8 cellular contexts compared by ENCODE assay signal in genomic region chr14:21024668-21025373, GRCh38. TPM values are rescaled to one million over a fixed set of nuclear protein-coding genes. Genes with fewer than 3 reads are reported as not detected.
A peak's percentile ranks its signal among the peaks of the same experiment; 100 is the strongest.
DNase-seq lines count a peak whose midpoint lies in the region; ATAC-seq and TF ChIP-seq lines count a peak whose summit lies in the region.

Gene NDRG2 (minus strand): TSS chr14:21025061. CDS start chr14:21023315, 1,746 bp downstream.

- peak within 1 kb of the TSS; percentile 63 to 82 (median 75) for H3K9ac ChIP-seq in BLaER1 treated with 17β-estradiol and CSF1 and Interleukin-3, amounts not matched to agents 10 nM and 100 nM

- peak within 1 kb of the TSS; percentile 81 for H3K4me3 Mint-ChIP-seq in activated naive CD8-positive, alpha-beta T cell treated with anti-CD3 and anti-CD28 coated beads, Interleukin-2, amount 10 ng/mL, durations not matched to agents 7 days and 5 days

- H3K36me3 Mint-ChIP-seq in activated naive CD8-positive, alpha-beta T cell treated with anti-CD3 and anti-CD28 coated beads, Interleukin-2, amount 10 ng/mL, durations not matched to agents 7 days and 5 days: no peaks in the 10 kb centered on the region

- ATAC-seq in HG02798 (IDR thresholded peaks at IDR 0.05; ENCODE audit: poor library complexity, unreplicated experiment) (peak; percentile 39), SK-N-SH treated with all-trans-retinoic acid at 6 μM for 48 hours (peak; percentile 83), heart right ventricle (peak; percentile 82 to 94 (median 85)), GM19452 (IDR thresholded peaks at IDR 0.05; ENCODE audit: unreplicated experiment) (no peak)
- ATAC-seq in activated naive CD8-positive, alpha-beta T cell treated with anti-CD3 and anti-CD28 coated beads, Interleukin-2, amount 10 ng/mL, durations not matched to agents 7 days and 5 days (ENCODE audit: low read depth): peak; percentile 79

- 0 to 1% methylated on average over 52 to 68 of the region's 68 CpGs for WGBS in heart right ventricle, 2 donors

- H3K4me1 Mint-ChIP-seq in activated naive CD8-positive, alpha-beta T cell treated with anti-CD3 and anti-CD28 coated beads, Interleukin-2, amount 10 ng/mL, durations not matched to agents 7 days and 5 days: peaks cover 10% of the 10 kb centered on the region

- no peaks in the 10 kb centered on the region for H4K20me1 ChIP-seq in BLaER1 treated with 17β-estradiol and CSF1 and Interleukin-3, amounts not matched to agents 10 nM and 100 nM

- no peaks in the 10 kb centered on the region for H3K9me3 ChIP-seq in BLaER1 treated with 17β-estradiol and CSF1 and Interleukin-3, amounts not matched to agents 10 nM and 100 nM (replicated peaks in 1 of 11)
- no peaks in the 10 kb centered on the region for H3K9me3 ChIP-seq in heart right ventricle
- H3K9me3 ChIP-seq in tibial artery: no peaks in the 10 kb centered on the region

- peak within 1 kb of the TSS; percentile 76 to 100 (median 98) for H3K4me2 ChIP-seq in BLaER1 treated with 17β-estradiol and CSF1 and Interleukin-3, amounts not matched to agents 10 nM and 100 nM

- TF ChIP-seq CTCF in heart right ventricle (IDR thresholded peaks at IDR 0.05) (no peak), tibial artery (IDR thresholded peaks at IDR 0.05) (no peak)

- H3K27me3 Mint-ChIP-seq in activated naive CD8-positive, alpha-beta T cell treated with anti-CD3 and anti-CD28 coated beads, Interleukin-2, amount 10 ng/mL, durations not matched to agents 7 days and 5 days: peaks cover 26% of the 10 kb centered on the region

- H3K4me1 ChIP-seq in BLaER1 treated with 17β-estradiol and CSF1 and Interleukin-3, amounts not matched to agents 10 nM and 100 nM: peaks cover 19 to 40% (median 30%) of the 10 kb centered on the region in 10 experiments
- H3K4me1 ChIP-seq in heart right ventricle (peaks cover 14 to 57% (median 36%) of the 10 kb centered on the region in 9 donors), tibial artery (peaks cover 6 to 47% (median 33%) of the 10 kb centered on the region in 4 donors)

- POLR2A ChIA-PET in activated naive CD8-positive, alpha-beta T cell treated with anti-CD3 and anti-CD28 coated beads, Interleukin-2, amount 10 ng/mL, durations not matched to agents 7 days and 5 days (lab: Charles Lee): no interaction called here

- peak within 1 kb of the TSS; percentile 9 for H3K27ac Mint-ChIP-seq in activated naive CD8-positive, alpha-beta T cell treated with anti-CD3 and anti-CD28 coated beads, Interleukin-2, amount 10 ng/mL, durations not matched to agents 7 days and 5 days

- peaks cover 0 to 19% (median 8%) of the 10 kb centered on the region in 11 experiments; a peak in 10 of 22 replicates for H3K27me3 ChIP-seq in BLaER1 treated with 17β-estradiol and CSF1 and Interleukin-3, amounts not matched to agents 10 nM and 100 nM
- H3K27me3 ChIP-seq in heart right ventricle: peaks cover 0 to 23% (median 0%) of the 10 kb centered on the region in 7 donors
- no peaks in the 10 kb centered on the region for H3K27me3 ChIP-seq in tibial artery

- H3K4me3 ChIP-seq in BLaER1 treated with 17β-estradiol and CSF1 and Interleukin-3, amounts not matched to agents 10 nM and 100 nM: peak within 1 kb of the TSS; percentile 51 to 76 (median 68)
- H3K4me3 ChIP-seq in heart right ventricle (peak within 1 kb of the TSS; percentile 59 to 98 (median 82)), tibial artery (peak within 1 kb of the TSS; percentile 86 to 96)

- H3K9me3 Mint-ChIP-seq in activated naive CD8-positive, alpha-beta T cell treated with anti-CD3 and anti-CD28 coated beads, Interleukin-2, amount 10 ng/mL, durations not matched to agents 7 days and 5 days: no peaks in the 10 kb centered on the region

- H3K36me3 ChIP-seq in BLaER1 treated with 17β-estradiol and CSF1 and Interleukin-3, amounts not matched to agents 10 nM and 100 nM: peaks cover 0 to 10% (median 0%) of the 10 kb centered on the region in 11 experiments; a peak in 4 of 22 replicates
- H3K36me3 ChIP-seq in heart right ventricle (peaks cover 0 to 28% (median 13%) of the 10 kb centered on the region in 9 donors), tibial artery (peaks cover 16 to 27% (median 17%) of the 10 kb centered on the region in 3 donors)

- peak; percentile 77 for DNase-seq in activated naive CD8-positive, alpha-beta T cell treated with anti-CD3 and anti-CD28 coated beads, Interleukin-2, amount 10 ng/mL, durations not matched to agents 7 days and 5 days
- DNase-seq in heart right ventricle (peak; percentile 87 to 91), posterior vena cava (ENCODE audit: low spot score) (peak; percentile 87), tibial artery (peak; percentile 82 to 91)

- intact Hi-C loops in heart right ventricle (cut with DNase I) (loop anchor here in 6 of 10 donors (1.0 to 5.0 kb wide), 4 partner anchors 14 to 77 kb away; partner anchors contain the start of gene TMEM253 (in 2 of the 6)), posterior vena cava (cut with DNase I) (loop anchor here in 1 of 2 donors (5.0 kb wide), 1 partner anchor 67 kb away; no protein-coding TSS in a partner anchor), tibial artery (cut with DNase I; ENCODE audit: low total_unique reads) (loop anchor here (5.0 kb wide), 1 partner anchor 77 kb away; the partner anchor contains the start of gene TMEM253)

- peak within 1 kb of the TSS in 9 of 11 experiments; percentile 8 to 71 (median 54); a peak in 16 of 22 replicates for H3K27ac ChIP-seq in BLaER1 treated with 17β-estradiol and CSF1 and Interleukin-3, amounts not matched to agents 10 nM and 100 nM
- peak within 1 kb of the TSS; percentile 86 to 100 (median 98) for H3K27ac ChIP-seq in heart right ventricle
- peak within 1 kb of the TSS; percentile 96 to 97 for H3K27ac ChIP-seq in tibial artery

TF ChIP-seq in SK-N-SH treated with all-trans-retinoic acid at 6 μM for 48 hours, 23 proteins besides CTCF, POLR2A, EP300 and RAD21:
- TF ChIP-seq RARB (CRISPR knock-in tag; IDR thresholded peaks at IDR 0.05): no peak
- no peak for TF ChIP-seq CREB5 (CRISPR knock-in tag; IDR thresholded peaks at IDR 0.05; ENCODE audit: low read depth)
- TF ChIP-seq PATZ1 (CRISPR knock-in tag; IDR thresholded peaks at IDR 0.05; ENCODE audit: borderline replicate concordance): no peak
- TF ChIP-seq ISL1 (CRISPR knock-in tag; IDR thresholded peaks at IDR 0.05): no peak
- TF ChIP-seq CSDC2 (CRISPR knock-in tag; IDR thresholded peaks at IDR 0.05): no peak
- no peak for TF ChIP-seq ZNF8 (CRISPR knock-in tag; IDR thresholded peaks at IDR 0.05)

RNA-seq across cellular contexts. Expression of gene NDRG2, which starts in this region (rescaled TPM):
- 10 to 100 TPM; 15.9 to 17.1 TPM for total RNA-seq in activated naive CD8-positive, alpha-beta T cell treated with anti-CD3 and anti-CD28 coated beads, Interleukin-2, amount 10 ng/mL, durations not matched to agents 7 days and 5 days
- total RNA-seq in heart right ventricle: 100 to 1,000 TPM; 242 to 420 (median 299) TPM
- polyA plus RNA-seq in heart right ventricle: 100 to 1,000 TPM; 286 to 293 TPM
- total RNA-seq in posterior vena cava: 10 to 100 TPM; 78.0 to 80.7 TPM

Comparison
In these comparisons a context has a peak if more than half of its experiments do, and no peak if none do; other contexts are left out.
1. RNA of gene NDRG2 (total RNA-seq): 242 to 420 TPM in heart right ventricle and 78.0 to 80.7 TPM in posterior vena cava; 15.9 to 17.1 TPM in activated naive CD8-positive, alpha-beta T cell treated with anti-CD3 and anti-CD28 coated beads, Interleukin-2, amount 10 ng/mL, durations not matched to agents 7 days and 5 days; every median in the first group is over 4 times any median in the second.
2. Peak in every context shown above with its lines, with median percentiles within 50 percentile points of each other: H3K27ac ChIP-seq, H3K4me3 ChIP-seq and DNase-seq.